Comparison of ENCODE assay signal across 10 cellular contexts in the genomic region with DNA sequence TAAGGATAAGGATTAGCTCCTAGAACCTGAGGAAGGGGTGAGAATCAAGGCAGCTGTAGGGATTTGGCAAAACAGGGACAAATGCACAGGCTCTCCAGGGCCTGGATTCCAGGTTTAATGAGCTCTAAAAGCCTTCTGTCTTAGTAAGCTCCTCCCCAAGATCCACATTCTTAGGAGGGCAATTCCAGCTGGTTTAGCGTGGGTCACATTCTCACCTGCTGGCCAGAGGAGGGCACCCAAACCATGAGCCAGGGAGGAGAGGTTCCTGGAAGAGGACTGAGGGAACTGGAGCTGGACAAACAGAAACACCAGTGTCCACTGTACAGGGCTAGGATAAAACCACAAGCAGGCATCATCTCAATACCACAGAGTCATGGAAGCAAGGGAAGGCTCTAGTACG.
DNase-seq lines count a peak whose midpoint lies in the region; ATAC-seq, FAIRE-seq and TF ChIP-seq lines count a peak whose summit lies in the region.
"Had no signal": no experiment of that assay in that cellular context is flagged by ENCODE, and none has a peak within 500 bp of the region (broad histone marks: within the 10 kb centered on the region; RNA-seq: fewer than 3 reads in every experiment).

No MANE protein-coding gene starts in this region.

- peak overlapping the region; percentile 83 for H2BK120ac ChIP-seq in IMR-90 (ENCODE audit: low read depth, low read length)
- H2BK120ac ChIP-seq in mesendoderm (ENCODE audit: low read depth, low read length) = no peak overlapping the region

- H3K4me1 Mint-ChIP-seq in Calu3 (ENCODE audit: low read depth, unreplicated experiment) = peaks cover 30% of the 10 kb centered on the region

- BruUV-seq in Calu3 (replicated peaks; lab: Mats Ljungman, UMichigan) (no TSS peak), IMR-90 (replicated peaks; lab: Mats Ljungman, UMichigan) (no TSS peak), GM12878 (replicated peaks; lab: Mats Ljungman, UMichigan) (no TSS peak)

- H2BK20ac ChIP-seq in IMR-90 (ENCODE audit: low read depth, low read length) = peak overlapping the region; percentile 76; the same call in 1 of the 2 replicates

- peaks cover 3% of the 10 kb centered on the region for H3K9me3 Mint-ChIP-seq in Calu3 (ENCODE audit: low read depth, unreplicated experiment)

- TF ChIP-seq EP300 in GM12878 (IDR thresholded peaks at IDR 0.05; ENCODE audit: borderline replicate concordance in 1 of 2, control insufficient read depth in 1 of 2, low read depth in 2 of 2, low read length in 2 of 2) = no peak

- H3K23ac ChIP-seq in IMR-90 (ENCODE audit: low read depth, low read length) = no peak overlapping the region
- H3K23ac ChIP-seq in mesendoderm (ENCODE audit: low read length) = no peak overlapping the region

- H3K14ac ChIP-seq in IMR-90 (replicated peaks; ENCODE audit: low read depth, low read length) = peak overlapping the region; percentile 61

- no peak overlapping the region for H3K27ac Mint-ChIP-seq in Calu3 (ENCODE audit: unreplicated experiment)

- peak; percentile 61 for TF ChIP-seq RAD21 in IMR-90 (IDR thresholded peaks at IDR 0.05; ENCODE audit: low read length)
- TF ChIP-seq RAD21 in GM12878 (IDR thresholded peaks at IDR 0.05; ENCODE audit: insufficient read depth, low read depth, low read length) = 0 out of 2 replicates have a peak, but pooled peaks have one; percentile 32

- no peak overlapping the region for H3K9ac ChIP-seq in IMR-90 (ENCODE audit: low read depth, low read length)
- H3K9ac ChIP-seq in GM12878 (ENCODE audit: control insufficient read depth, insufficient read depth, low read length) = no peak overlapping the region
- H3K9ac ChIP-seq in mesendoderm (ENCODE audit: low read length) = no peak overlapping the region
- no peak overlapping the region for H3K9ac ChIP-seq in colonic mucosa (ENCODE audit: low read depth in 2 of 2, low read length in 2 of 2)

- H3K4me1 ChIP-seq in IMR-90 (ENCODE audit: control insufficient read depth, insufficient read depth, low read length) = peaks cover 20% of the 10 kb centered on the region
- no peaks in the 10 kb centered on the region for H3K4me1 ChIP-seq in GM12878 (ENCODE audit: control insufficient read depth, insufficient read depth, low read length)
- H3K4me1 ChIP-seq in mesendoderm (ENCODE audit: control insufficient read depth, low read depth, low read length) = peaks cover 13% of the 10 kb centered on the region
- H3K4me1 ChIP-seq in colonic mucosa = no peaks in the 10 kb centered on the region
- H3K4me1 ChIP-seq: transverse colon had no signal

- H3K4me3 ChIP-seq in IMR-90 (ENCODE audit: insufficient read depth, low read depth, low read length) = no peak overlapping the region
- H3K4me3 ChIP-seq in GM12878 = no peak overlapping the region
- H3K4me3 ChIP-seq in mesendoderm (ENCODE audit: low read length) = no peak overlapping the region
- no peak overlapping the region for H3K4me3 ChIP-seq in colonic mucosa
- H3K4me3 ChIP-seq: smooth muscle cell, transverse colon had no signal

- peaks cover 4% of the 10 kb centered on the region; the same call in 1 of the 2 replicates for H3K9me3 ChIP-seq in IMR-90 (ENCODE audit: control insufficient read depth, insufficient read depth, low read length)
- H3K9me3 ChIP-seq in GM12878 (replicated peaks; ENCODE audit: control insufficient read depth, insufficient read depth, low read length) = no peaks in the 10 kb centered on the region
- no peaks in the 10 kb centered on the region for H3K9me3 ChIP-seq in colonic mucosa
- H3K9me3 ChIP-seq: transverse colon had no signal

- H4K20me1 ChIP-seq in IMR-90 (ENCODE audit: insufficient read depth, low read length) (no peaks in the 10 kb centered on the region), GM12878 (ENCODE audit: control insufficient read depth, insufficient read depth) (no peaks in the 10 kb centered on the region)

- CTCF ChIA-PET in Calu3 (lab: Charles Lee) (interaction anchor here (1.1 kb wide), 1 partner anchor 101 kb away, joined by 5 read pairs; no protein-coding TSS in a partner anchor), IMR-90 (lab: Yijun Ruan, JAX) (no interaction called here), GM12878 (lab: Yijun Ruan, JAX) (no interaction called here)

- H4K5ac ChIP-seq in IMR-90 (ENCODE audit: low read depth, low read length) = no peak overlapping the region
- H4K5ac ChIP-seq in mesendoderm (ENCODE audit: low read length) = no peak overlapping the region

- no peaks in the 10 kb centered on the region for H3K27me3 Mint-ChIP-seq in Calu3 (ENCODE audit: unreplicated experiment)

- peak overlapping the region; percentile 75 for H3K4ac ChIP-seq in IMR-90 (ENCODE audit: low read depth, low read length)
- H3K4ac ChIP-seq in mesendoderm (ENCODE audit: low read depth, low read length) = no peak overlapping the region

- no peak for FAIRE-seq in GM12878 (lab: Jason Lieb, UNC)

- SMC1A ChIA-PET in GM12878 (lab: Charles Lee; ENCODE audit: uncharacterized antibody, unreplicated experiment) = no interaction called here

- TF ChIP-seq CTCF in Calu3 (IDR thresholded peaks at IDR 0.05; ENCODE audit: unreplicated experiment) (no peak), IMR-90 (conservative IDR thresholded peaks at IDR 0.05; ENCODE audit: low read depth, low read length) (peak; percentile 41), GM12878 (IDR thresholded peaks at IDR 0.05 in 2 of 3, conservative IDR thresholded peaks at IDR 0.05 in 1 of 3; ENCODE audit: control insufficient read depth in 2 of 3, extremely low read depth in 1 of 3, insufficient read depth in 1 of 3, low read depth in 3 of 3, low read length in 3 of 3) (0 out of 6 replicates have a peak, but pooled peaks of 1 of the 3 experiments have one; percentile 4), colonic mucosa (IDR thresholded peaks at IDR 0.05) (no peak)

- H2BK5ac ChIP-seq in IMR-90 (ENCODE audit: low read depth, low read length, poor library complexity, severe bottlenecking) (no peak overlapping the region), mesendoderm (ENCODE audit: low read length) (no peak overlapping the region)

- peaks cover 4% of the 10 kb centered on the region for H3K36me3 Mint-ChIP-seq in Calu3 (ENCODE audit: insufficient read depth, unreplicated experiment)

- H2AK5ac ChIP-seq in IMR-90 (ENCODE audit: low read depth, low read length) (peak overlapping the region; percentile 87), mesendoderm (ENCODE audit: low read length) (no peak overlapping the region)

- no peak overlapping the region for H3K27ac ChIP-seq in IMR-90 (ENCODE audit: insufficient read depth, low read length)
- H3K27ac ChIP-seq in GM12878 (ENCODE audit: control insufficient read depth, insufficient read depth) = no peak overlapping the region
- no peak overlapping the region for H3K27ac ChIP-seq in mesendoderm (ENCODE audit: low read depth, low read length)
- H3K27ac ChIP-seq in colonic mucosa = no peak overlapping the region
- H3K27ac ChIP-seq: transverse colon had no signal

- RAD21 ChIA-PET in GM12878 (lab: Charles Lee; ENCODE audit: unreplicated experiment) = no interaction called here

- peak overlapping the region; percentile 93; the same call in 2 of the 3 replicates for H2BK15ac ChIP-seq in IMR-90 (ENCODE audit: low read depth, low read length)
- no peak overlapping the region for H2BK15ac ChIP-seq in mesendoderm (replicated peaks; ENCODE audit: low read depth)

- POLR2A ChIA-PET in IMR-90 (lab: Charles Lee; ENCODE audit: unreplicated experiment) (no interaction called here), GM12878 (lab: Charles Lee) (no interaction called here)

- DNase-seq in Calu3 (peak; percentile 22), IMR-90 (peak; percentile 49), GM12878 (ENCODE audit: low read depth, low spot score) (no peak), mesendoderm (peak; percentile 77), colonic mucosa (no peak), NCI-H510A (lab: John Stamatoyannopoulos, UW) (no peak), GM19240 (ENCODE audit: insufficient read length, low spot score) (no peak)
- no peak for DNase-seq in activated naive CD4-positive, alpha-beta T cell treated with anti-CD3 and anti-CD28 coated beads, Interleukin-2, amount 50 U/mL, for 16 hours
- DNase-seq: transverse colon had no signal

- dilution Hi-C loops in IMR-90 (cut with HindIII; ENCODE audit: low sequenced_read_pairs, unreplicated experiment) = no loop called here

- in situ Hi-C loops in IMR-90 (cut with MboI; ENCODE audit: low sequenced_read_pairs) = no loop called here
- in situ Hi-C loops in GM12878 (cut with MboI) = no loop called here

- no peak overlapping the region for H3K18ac ChIP-seq in IMR-90 (ENCODE audit: low read depth, low read length)
- no peak overlapping the region for H3K18ac ChIP-seq in mesendoderm (ENCODE audit: low read length)

- H4K91ac ChIP-seq in IMR-90 (ENCODE audit: insufficient read depth, low read depth, low read length) = peak overlapping the region; percentile 26; the same call in 1 of the 2 replicates

- H3K9me1 ChIP-seq in IMR-90 (ENCODE audit: insufficient read depth, low read length) = peaks cover 5% of the 10 kb centered on the region

- H2AK9ac ChIP-seq in IMR-90 (replicated peaks; ENCODE audit: low read depth, low read length, poor library complexity) = peak overlapping the region; percentile 33

- H2AFZ ChIP-seq in IMR-90 (replicated peaks; ENCODE audit: low read length, poor library complexity) (peak overlapping the region; percentile 26), GM12878 (ENCODE audit: control insufficient read depth, low read depth, low read length) (no peak overlapping the region)

- WGBS in IMR-90 (ENCODE audit: extremely low coverage in 2 of 2, insufficient read length in 1 of 2), 2 experiments = no CpG with 5 or more reads among the region's 2 CpGs
- WGBS in GM12878 (ENCODE audit: insufficient coverage, insufficient replicate concordance, low lambda C conversion rate, missing lambda C conversion rate) = 12% methylated on average over 2 of the region's 2 CpGs
- no CpG with 5 or more reads among the region's 2 CpGs for WGBS in mesendoderm (ENCODE audit: extremely low coverage, insufficient coverage, low lambda C conversion rate)

- no peaks in the 10 kb centered on the region for H3K27me3 ChIP-seq in IMR-90 (ENCODE audit: control insufficient read depth, insufficient read depth, low read length)
- no peaks in the 10 kb centered on the region; a peak in 1 of 4 replicates for H3K27me3 ChIP-seq in GM12878 (replicated peaks in 1 of 2; ENCODE audit: control insufficient read depth in 2 of 2, insufficient read depth in 2 of 2, low read length in 1 of 2)
- H3K27me3 ChIP-seq in mesendoderm (ENCODE audit: insufficient read depth, low read length, poor library complexity) = no peaks in the 10 kb centered on the region
- no peaks in the 10 kb centered on the region for H3K27me3 ChIP-seq in colonic mucosa
- H3K27me3 ChIP-seq: transverse colon had no signal

- TF ChIP-seq POLR2A in IMR-90 (IDR thresholded peaks at IDR 0.05; ENCODE audit: low read depth, low read length) (no peak), GM12878 (IDR thresholded peaks at IDR 0.05; ENCODE audit: low read depth, low read length) (no peak)

- intact Hi-C loops in Calu3 (cut with micrococcal nuclease; ENCODE audit: unreplicated experiment) (no loop called here), IMR-90 (cut with micrococcal nuclease) (no loop called here), GM12878 (cut with micrococcal nuclease; ENCODE audit: unreplicated experiment) (loop anchor here (10.0 kb wide), 1 partner anchor 62 kb away; no protein-coding TSS in a partner anchor), colonic mucosa (cut with DNase I) (no loop called here)

- H3K79me2 ChIP-seq in GM12878 (ENCODE audit: control insufficient read depth, insufficient read depth, low read length) (no peaks in the 10 kb centered on the region), mesendoderm (ENCODE audit: control insufficient read depth, insufficient read depth, low read length) (no peaks in the 10 kb centered on the region)

- H3K79me1 ChIP-seq in IMR-90 (ENCODE audit: low read depth in 1 of 2, low read length in 2 of 2) = no peaks in the 10 kb centered on the region
- H3K79me1 ChIP-seq in mesendoderm (ENCODE audit: low read length) = no peaks in the 10 kb centered on the region

- no peaks in the 10 kb centered on the region for H3K36me3 ChIP-seq in IMR-90 (ENCODE audit: control insufficient read depth, insufficient read depth, low read length)
- H3K36me3 ChIP-seq in GM12878 (ENCODE audit: control insufficient read depth in 2 of 2, insufficient read depth in 2 of 2, low read length in 1 of 2) = no peaks in the 10 kb centered on the region
- H3K36me3 ChIP-seq in mesendoderm (ENCODE audit: control insufficient read depth, insufficient read depth, low read length) = no peaks in the 10 kb centered on the region
- H3K36me3 ChIP-seq in colonic mucosa = no peaks in the 10 kb centered on the region
- H3K36me3 ChIP-seq: transverse colon had no signal

- no peak overlapping the region for H3K4me3 Mint-ChIP-seq in Calu3 (ENCODE audit: low read depth, unreplicated experiment)

- ATAC-seq in IMR-90 (ENCODE audit: low read depth) (peak; percentile 37; the same call in 1 of the 2 replicates), GM12878 (no peak)

- H3K56ac ChIP-seq in IMR-90 (ENCODE audit: extremely low read depth, insufficient read depth, low read length) (no peak overlapping the region), mesendoderm (ENCODE audit: low read length) (no peak overlapping the region)

- peak overlapping the region; percentile 2 to 16; a peak in 2 of 4 replicates for H4K8ac ChIP-seq in IMR-90 (ENCODE audit: low read depth in 2 of 2, low read length in 2 of 2)
- no peak overlapping the region for H4K8ac ChIP-seq in mesendoderm (ENCODE audit: low read depth, low read length)

- no peak overlapping the region for H3K4me2 ChIP-seq in IMR-90 (ENCODE audit: low read depth, low read length)
- H3K4me2 ChIP-seq in GM12878 (ENCODE audit: control insufficient read depth, insufficient read depth) = no peak overlapping the region
- no peak overlapping the region for H3K4me2 ChIP-seq in mesendoderm (ENCODE audit: low read length)
- H3K4me2 ChIP-seq: smooth muscle cell had no signal

Comparison
In these comparisons a context has a peak if more than half of its experiments do, and no peak if none do; other contexts are left out.
1. DNase-seq: peak in Calu3 (single experiment), IMR-90 (single experiment) and mesendoderm (single experiment); none in GM12878 (single experiment), colonic mucosa (single experiment), NCI-H510A (single experiment), activated naive CD4-positive, alpha-beta T cell treated with anti-CD3 and anti-CD28 coated beads, Interleukin-2, amount 50 U/mL, for 16 hours (single experiment) and GM19240 (single experiment).